ENCODE assay signal across 11 cellular contexts in genomic region chr13:59880468-59880867, GRCh38.
"Had no signal": no experiment of that assay in that cellular context is flagged by ENCODE, and none has a peak within 500 bp of the region (broad histone marks: within the 10 kb centered on the region; RNA-seq: fewer than 3 reads in every experiment).

No MANE protein-coding gene starts in this region.

- H3K36me3 Mint-ChIP-seq: activated naive CD4-positive, alpha-beta T cell treated with anti-CD3 and anti-CD28 coated beads, Interleukin-2, amount 50 U/mL, for 24 hours; stimulated activated effector memory CD8-positive, alpha-beta T cell treated with anti-CD3 and anti-CD28 coated beads, Interleukin-12 subunit alpha, Interleukin-12 subunit beta, amount 100 ng/mL, for 72 hours had no signal

- H3K27ac Mint-ChIP-seq: activated CD4-positive, alpha-beta T cell treated with anti-CD3 and anti-CD28 coated beads, Interleukin-2, amount 10 ng/mL, durations not matched to agents 7 days and 5 days; activated naive CD4-positive, alpha-beta T cell treated with anti-CD3 and anti-CD28 coated beads, Interleukin-2, amount 50 U/mL, for 24 hours; naive thymus-derived CD4-positive, alpha-beta T cell; stimulated activated effector memory CD8-positive, alpha-beta T cell treated with anti-CD3 and anti-CD28 coated beads, Interleukin-12 subunit alpha, Interleukin-12 subunit beta, amount 100 ng/mL, for 72 hours had no signal

- H3K4me1 ChIP-seq: right atrium auricular region, vagina had no signal

- H3K9me3 ChIP-seq: right atrium auricular region, tibial artery, vagina had no signal

- H3K9me3 Mint-ChIP-seq: activated CD4-positive, alpha-beta T cell treated with anti-CD3 and anti-CD28 coated beads, Interleukin-2, amount 10 ng/mL, durations not matched to agents 7 days and 5 days; activated naive CD4-positive, alpha-beta T cell treated with anti-CD3 and anti-CD28 coated beads, Interleukin-2, amount 50 U/mL, for 24 hours; naive thymus-derived CD4-positive, alpha-beta T cell; stimulated activated effector memory CD8-positive, alpha-beta T cell treated with anti-CD3 and anti-CD28 coated beads, Interleukin-12 subunit alpha, Interleukin-12 subunit beta, amount 100 ng/mL, for 72 hours had no signal

- H3K4me1 Mint-ChIP-seq: activated CD4-positive, alpha-beta T cell treated with anti-CD3 and anti-CD28 coated beads, Interleukin-2, amount 10 ng/mL, durations not matched to agents 7 days and 5 days; activated naive CD4-positive, alpha-beta T cell treated with anti-CD3 and anti-CD28 coated beads, Interleukin-2, amount 50 U/mL, for 24 hours; naive thymus-derived CD4-positive, alpha-beta T cell; stimulated activated effector memory CD8-positive, alpha-beta T cell treated with anti-CD3 and anti-CD28 coated beads, Interleukin-12 subunit alpha, Interleukin-12 subunit beta, amount 100 ng/mL, for 72 hours had no signal

- H3K4me3 Mint-ChIP-seq: activated CD4-positive, alpha-beta T cell treated with anti-CD3 and anti-CD28 coated beads, Interleukin-2, amount 10 ng/mL, durations not matched to agents 7 days and 5 days; activated naive CD4-positive, alpha-beta T cell treated with anti-CD3 and anti-CD28 coated beads, Interleukin-2, amount 50 U/mL, for 24 hours; naive thymus-derived CD4-positive, alpha-beta T cell; stimulated activated effector memory CD8-positive, alpha-beta T cell treated with anti-CD3 and anti-CD28 coated beads, Interleukin-12 subunit alpha, Interleukin-12 subunit beta, amount 100 ng/mL, for 72 hours had no signal

- H3K4me3 ChIP-seq: lung, right atrium auricular region, tibial artery, vagina had no signal

- H3K27me3 Mint-ChIP-seq: activated CD4-positive, alpha-beta T cell treated with anti-CD3 and anti-CD28 coated beads, Interleukin-2, amount 10 ng/mL, durations not matched to agents 7 days and 5 days; activated naive CD4-positive, alpha-beta T cell treated with anti-CD3 and anti-CD28 coated beads, Interleukin-2, amount 50 U/mL, for 24 hours; naive thymus-derived CD4-positive, alpha-beta T cell had no signal

- ATAC-seq: naive thymus-derived CD4-positive, alpha-beta T cell; stimulated activated effector memory CD8-positive, alpha-beta T cell treated with anti-CD3 and anti-CD28 coated beads, Interleukin-12 subunit alpha, Interleukin-12 subunit beta, amount 100 ng/mL, for 72 hours had no signal

- H3K27ac ChIP-seq: right atrium auricular region, tibial artery, vagina had no signal

- H3K36me3 ChIP-seq: right atrium auricular region, tibial artery, vagina had no signal

- DNase-seq: activated CD4-positive, alpha-beta T cell treated with anti-CD3 and anti-CD28 coated beads, Interleukin-2, amount 10 ng/mL, durations not matched to agents 7 days and 5 days; activated CD4-positive, CD25-positive, alpha-beta regulatory T cell; activated effector memory CD4-positive, alpha-beta T cell treated with Interleukin-2 at 50 U/mL for 16 hours; anterior cingulate cortex; naive thymus-derived CD4-positive, alpha-beta T cell; tibial artery had no signal

- H3K27me3 ChIP-seq: right atrium auricular region, tibial artery, vagina had no signal
